In genomic region chr11:70176940-70177689, GRCh38 we compare ENCODE assay signal across 8 cellular contexts. TPM values are rescaled to one million over a fixed set of nuclear protein-coding genes. Genes with fewer than 3 reads are reported as not detected.
A peak's percentile ranks its signal among the peaks of the same experiment; 100 is the strongest.
DNase-seq lines count a peak whose midpoint lies in the region; ATAC-seq, FAIRE-seq and TF ChIP-seq lines count a peak whose summit lies in the region.

No MANE protein-coding gene starts in this region.

- POLR2A ChIA-PET in CD8-positive, alpha-beta T cell (lab: Charles Lee): no interaction called here
- POLR2A ChIA-PET in endothelial cell of umbilical vein (lab: Charles Lee): no interaction called here

- H3K27ac Mint-ChIP-seq in CD8-positive, alpha-beta T cell: no peak overlapping the region

- no peaks in the 10 kb centered on the region for H3K27me3 Mint-ChIP-seq in CD8-positive, alpha-beta T cell (ENCODE audit: low read depth)

- H3K4me2 ChIP-seq in endothelial cell of umbilical vein (ENCODE audit: insufficient read depth, low read length): no peak overlapping the region

- peak; percentile 62 for TF ChIP-seq CTCF in CD8-positive, alpha-beta T cell (IDR thresholded peaks at IDR 0.05)
- TF ChIP-seq CTCF in endothelial cell of umbilical vein (IDR thresholded peaks at IDR 0.05; ENCODE audit: extremely low read depth in 1 of 2, insufficient read depth in 1 of 2, low read depth in 1 of 2, low read length in 2 of 2): peak; percentile 69 to 70

- no TSS peak for BruUV-seq in endothelial cell of umbilical vein (replicated peaks; lab: Mats Ljungman, UMichigan)

- H4K20me1 ChIP-seq in endothelial cell of umbilical vein (replicated peaks; ENCODE audit: control insufficient read depth, extremely low read depth, insufficient read depth, low read length): no peaks in the 10 kb centered on the region

- no peaks in the 10 kb centered on the region for H3K9me3 ChIP-seq in CD8-positive, alpha-beta T cell (ENCODE audit: low read length)
- H3K9me3 ChIP-seq in endothelial cell of umbilical vein (replicated peaks; ENCODE audit: control insufficient read depth, insufficient read depth, low read length): no peaks in the 10 kb centered on the region

- CTCF ChIA-PET in CD8-positive, alpha-beta T cell (lab: Charles Lee): no interaction called here
- CTCF ChIA-PET in endothelial cell of umbilical vein (lab: Charles Lee): interaction anchor here (0.9 to 1.5 kb wide), 2 partner anchors 15 to 19 kb away, joined by 4 read pairs; no protein-coding TSS in a partner anchor

- dilution Hi-C loops in endothelial cell of umbilical vein (cut with MboI; ENCODE audit: extremely low pct_ligation_motif_present, low sequenced_read_pairs): loop anchor here (25.0 kb wide), 1 partner anchor 265 kb away; no protein-coding TSS in a partner anchor

- no peaks in the 10 kb centered on the region for H3K27me3 ChIP-seq in CD8-positive, alpha-beta T cell (ENCODE audit: insufficient read depth, low read length)
- no peaks in the 10 kb centered on the region for H3K27me3 ChIP-seq in endothelial cell of umbilical vein (ENCODE audit: control insufficient read depth in 2 of 2, insufficient read depth in 2 of 2, low read length in 2 of 2)

- peak in 6 of 7 experiments; percentile 21 to 56 (median 44) for DNase-seq in CD8-positive, alpha-beta T cell
- DNase-seq in HUDEP-2 (lab: John Stamatoyannopoulos, UW; ENCODE audit: unreplicated experiment in 76 of 76) (peak in 52 of 76 experiments; percentile 2 to 71 (median 32)), endothelial cell of umbilical vein (ENCODE audit: low read depth, low spot score) (no peak)
- peak; percentile 49 for DNase-seq in activated CD4-positive, alpha-beta T cell treated with anti-CD3 and anti-CD28 coated beads, Interleukin-2, amount 50 U/mL, for 1 hour
- peak; percentile 11 to 42 for DNase-seq in stimulated activated CD4-positive, alpha-beta T cell treated with anti-CD3 and anti-CD28 coated beads, Interleukin-12 subunit alpha, Interleukin-12 subunit beta, amount 100 ng/mL, for 24 hours (ENCODE audit: low read depth in 2 of 2)

- H3K36me3 Mint-ChIP-seq in CD8-positive, alpha-beta T cell: no peaks in the 10 kb centered on the region

- no peaks in the 10 kb centered on the region for H3K9me3 Mint-ChIP-seq in CD8-positive, alpha-beta T cell

- H3K9me1 ChIP-seq in endothelial cell of umbilical vein (replicated peaks; ENCODE audit: control insufficient read depth, extremely low read depth, insufficient read depth, low read length): no peaks in the 10 kb centered on the region

- H3K4me1 Mint-ChIP-seq in CD8-positive, alpha-beta T cell (ENCODE audit: low read depth): no peaks in the 10 kb centered on the region

- peak; percentile 82 for ATAC-seq in CD8-positive, alpha-beta T cell
- ATAC-seq in GM19395 (IDR thresholded peaks at IDR 0.05; ENCODE audit: unreplicated experiment) (no peak), GM19035 (IDR thresholded peaks at IDR 0.05; ENCODE audit: unreplicated experiment) (no peak), HG03469 (IDR thresholded peaks at IDR 0.05; ENCODE audit: unreplicated experiment) (no peak)

- no peaks in the 10 kb centered on the region for H3K79me2 ChIP-seq in endothelial cell of umbilical vein (ENCODE audit: control insufficient read depth, insufficient read depth, low read length)

- no peak for TF ChIP-seq POLR2A in endothelial cell of umbilical vein (IDR thresholded peaks at IDR 0.05; ENCODE audit: low read depth, low read length)

- no peak overlapping the region for H3K9ac ChIP-seq in endothelial cell of umbilical vein (replicated peaks; ENCODE audit: extremely low read depth, insufficient read depth, low read length)

- no peaks in the 10 kb centered on the region for H3K36me3 ChIP-seq in CD8-positive, alpha-beta T cell (ENCODE audit: insufficient read depth, low read length)
- H3K36me3 ChIP-seq in endothelial cell of umbilical vein (ENCODE audit: control insufficient read depth in 2 of 2, extremely low read depth in 1 of 2, insufficient read depth in 2 of 2, low read length in 2 of 2): no peaks in the 10 kb centered on the region

- intact Hi-C loops in CD8-positive, alpha-beta T cell (cut with DNase I, micrococcal nuclease): no loop called here
- intact Hi-C loops in endothelial cell of umbilical vein (cut with micrococcal nuclease): no loop called here

- FAIRE-seq in endothelial cell of umbilical vein (lab: Jason Lieb, UNC): no peak

- no peak overlapping the region for H2AFZ ChIP-seq in endothelial cell of umbilical vein (ENCODE audit: low read depth, low read length)

- H3K4me1 ChIP-seq in CD8-positive, alpha-beta T cell (ENCODE audit: insufficient read depth, low read length): no peaks in the 10 kb centered on the region
- no peaks in the 10 kb centered on the region for H3K4me1 ChIP-seq in endothelial cell of umbilical vein (ENCODE audit: control insufficient read depth, extremely low read depth, insufficient read depth, low read length)

- H3K4me3 Mint-ChIP-seq in CD8-positive, alpha-beta T cell: no peak overlapping the region

- no peak overlapping the region for H3K4me3 ChIP-seq in CD8-positive, alpha-beta T cell (ENCODE audit: low read depth, low read length)
- H3K4me3 ChIP-seq in endothelial cell of umbilical vein (replicated peaks in 1 of 3; ENCODE audit: insufficient read depth in 1 of 3, low read depth in 1 of 3, low read length in 3 of 3): no peak overlapping the region

- no peak overlapping the region for H3K27ac ChIP-seq in CD8-positive, alpha-beta T cell (ENCODE audit: low read depth, low read length)
- no peak overlapping the region for H3K27ac ChIP-seq in endothelial cell of umbilical vein (ENCODE audit: insufficient read depth, low read depth, low read length)

TF ChIP-seq in endothelial cell of umbilical vein, 7 proteins besides CTCF, POLR2A, EP300 and RAD21:
- no peak for TF ChIP-seq EZH2 (IDR thresholded peaks at IDR 0.05; ENCODE audit: borderline replicate concordance, low read depth, low read length, severe bottlenecking)
- TF ChIP-seq FOS (IDR thresholded peaks at IDR 0.05; ENCODE audit: borderline replicate concordance, insufficient read depth, low read length): no peak
- TF ChIP-seq MAX (IDR thresholded peaks at IDR 0.05; ENCODE audit: insufficient read depth, insufficient read length): no peak
- no peak for TF ChIP-seq POLR2AphosphoS5 (IDR thresholded peaks at IDR 0.05; ENCODE audit: insufficient read depth, low read depth, low read length)
- no peak for TF ChIP-seq GATA2 (IDR thresholded peaks at IDR 0.05; ENCODE audit: insufficient read depth, insufficient read length, low read depth, low read length)
- TF ChIP-seq JUN (IDR thresholded peaks at IDR 0.05; ENCODE audit: borderline replicate concordance, insufficient read depth, insufficient read length, low read depth): no peak
- TF ChIP-seq MYC (IDR thresholded peaks at IDR 0.05; ENCODE audit: low read depth, low read length): no peak
TF ChIP-seq in endothelial cell of umbilical vein: peak in this region for 0.

RNA-seq across cellular contexts. Expression of gene FADD, which starts 26.0 kb away (rescaled TPM):
- 10 to 100 TPM; 10.5 to 11.0 TPM for total RNA-seq in CD8-positive, alpha-beta T cell
- 42.5 and 45.1 TPM in 2 replicates for total RNA-seq in endothelial cell of umbilical vein
- 34.6 and 35.4 TPM in 2 replicates for polyA plus RNA-seq in endothelial cell of umbilical vein
- polyA plus RNA-seq in endothelial cell of umbilical vein (2011; cell fraction: cytosol; rRNA removed): 35.4 and 35.8 TPM in 2 replicates
- polyA plus RNA-seq in endothelial cell of umbilical vein (2011; cell fraction: nucleus; rRNA removed): 16.7 and 16.8 TPM in 2 replicates
- 37.3 and 38.9 TPM in 2 replicates for polyA plus RNA-seq in endothelial cell of umbilical vein (2012)
- 29.1 and 35.2 TPM in 2 replicates for polyA minus RNA-seq in endothelial cell of umbilical vein
- polyA minus RNA-seq in endothelial cell of umbilical vein (2011; cell fraction: cytosol; rRNA and poly(A)+ RNA removed): 29.2 TPM
- polyA minus RNA-seq in endothelial cell of umbilical vein (2011; cell fraction: nucleus; rRNA and poly(A)+ RNA removed): 12.1 and 12.2 TPM in 2 replicates
